1 cellular context compared by ENCODE assay signal in genomic region chr3:155018621-155019330, GRCh38.
A peak's percentile ranks its signal among the peaks of the same experiment; 100 is the strongest.
TF ChIP-seq lines count a peak whose summit lies in the region.

No MANE protein-coding gene starts in this region.

TF ChIP-seq in K562, 482 proteins besides CTCF, POLR2A, EP300 and RAD21 (continued from another document and continues in another):
- TF ChIP-seq IRF9 (tag; IDR thresholded peaks at IDR 0.05) (peak; percentile 51; the same call in 1 of the 2 replicates), CXXC5 (CRISPR knock-in tag; IDR thresholded peaks at IDR 0.05) (peak; percentile 78), RUNX1 (IDR thresholded peaks at IDR 0.05; ENCODE audit: low read depth) (no peak), JUND (IDR thresholded peaks at IDR 0.05; ENCODE audit: borderline replicate concordance, low read depth, low read length) (peak; percentile 83), JUND (tag; IDR thresholded peaks at IDR 0.05; ENCODE audit: borderline replicate concordance, low read depth, low read length) (peak; percentile 51; the same call in 1 of the 3 replicates), KLF13 (tag; IDR thresholded peaks at IDR 0.05; ENCODE audit: borderline replicate concordance, low read depth) (no peak), CHD4 (IDR thresholded peaks at IDR 0.05; ENCODE audit: insufficient read depth, insufficient replicate concordance, low read depth, low read length, poor library complexity, severe bottlenecking) (no peak), SUPT5H (IDR thresholded peaks at IDR 0.05) (no peak), SMAD2 (IDR thresholded peaks at IDR 0.05; ENCODE audit: low read depth, low read length) (no peak), ESRRB (CRISPR knock-in tag; IDR thresholded peaks at IDR 0.05; ENCODE audit: borderline replicate concordance) (no peak), ZNF324 (CRISPR knock-in tag; IDR thresholded peaks at IDR 0.05) (no peak), ILK (tag; IDR thresholded peaks at IDR 0.05; ENCODE audit: borderline replicate concordance, low read depth) (no peak), KDM5B (IDR thresholded peaks at IDR 0.05; ENCODE audit: insufficient replicate concordance, low read depth, low read length) (no peak), ATF7 (IDR thresholded peaks at IDR 0.05) (peak; percentile 66; the same call in 1 of the 2 replicates), CREBBP (IDR thresholded peaks at IDR 0.05; ENCODE audit: low read depth, low read length) (no peak), SIRT6 (IDR thresholded peaks at IDR 0.05; ENCODE audit: low read depth, low read length) (no peak), ZNF551 (CRISPR knock-in tag; IDR thresholded peaks at IDR 0.05) (no peak), ZNF583 (CRISPR knock-in tag; IDR thresholded peaks at IDR 0.05) (no peak), PPARD (CRISPR knock-in tag; IDR thresholded peaks at IDR 0.05) (no peak), FOXO4 (CRISPR knock-in tag; IDR thresholded peaks at IDR 0.05) (no peak), ZNF3 (CRISPR knock-in tag; IDR thresholded peaks at IDR 0.05) (no peak), HMBOX1 (IDR thresholded peaks at IDR 0.05) (peak; percentile 65; the same call in 1 of the 2 replicates), ZNF740 (CRISPR knock-in tag; IDR thresholded peaks at IDR 0.05) (no peak), ZNF740 (tag; IDR thresholded peaks at IDR 0.05) (no peak), MEIS2 (IDR thresholded peaks at IDR 0.05; ENCODE audit: partially characterized antibody) (peak; percentile 69), CREM (IDR thresholded peaks at IDR 0.05; ENCODE audit: low read depth) (peak; percentile 78), NCOA2 (IDR thresholded peaks at IDR 0.05; ENCODE audit: partially characterized antibody in 2 of 2) (no peak), E2F3 (CRISPR knock-in tag; IDR thresholded peaks at IDR 0.05) (no peak), E2F1 (CRISPR knock-in tag; IDR thresholded peaks at IDR 0.05) (no peak), ZNF253 (CRISPR knock-in tag; conservative IDR thresholded peaks at IDR 0.05) (no peak), ZNF165 (CRISPR knock-in tag; IDR thresholded peaks at IDR 0.05; ENCODE audit: borderline replicate concordance) (no peak), PKNOX1 (IDR thresholded peaks at IDR 0.05) (peak; percentile 71), ZNF699 (CRISPR knock-in tag; IDR thresholded peaks at IDR 0.05; ENCODE audit: insufficient replicate concordance) (no peak), MBD2 (IDR thresholded peaks at IDR 0.05; ENCODE audit: borderline replicate concordance, low read depth) (peak; percentile 40; the same call in 1 of the 2 replicates), RHOXF2B (CRISPR knock-in tag; conservative IDR thresholded peaks at IDR 0.05) (no peak), ZNF57 (CRISPR knock-in tag; IDR thresholded peaks at IDR 0.05) (no peak), FOSL1 (tag; conservative IDR thresholded peaks at IDR 0.05) (peak; percentile 90), NFE2L1 (tag; IDR thresholded peaks at IDR 0.05; ENCODE audit: borderline replicate concordance, low read depth) (no peak), MTA2 (IDR thresholded peaks at IDR 0.05; ENCODE audit: low read depth) (peak; percentile 85), FUS (optimal IDR thresholded peaks at IDR 0.05; ENCODE audit: low read depth, low read length) (no peak), GATAD2A (IDR thresholded peaks at IDR 0.05) (no peak), BRD4 (IDR thresholded peaks at IDR 0.05) (no peak), ZNF318 (IDR thresholded peaks at IDR 0.05; ENCODE audit: borderline replicate concordance in 1 of 2, low read depth in 1 of 2) (0 out of 4 replicates have a peak, but pooled peaks of 1 of the 2 experiments have one; percentile 59), SIN3A (IDR thresholded peaks at IDR 0.05; ENCODE audit: borderline replicate concordance in 2 of 2, control insufficient read depth in 1 of 2, low read depth in 2 of 2, low read length in 2 of 2) (no peak), CBX1 (IDR thresholded peaks at IDR 0.05; ENCODE audit: low read depth) (no peak), MEF2D (tag; conservative IDR thresholded peaks at IDR 0.05; ENCODE audit: low read depth) (peak; percentile 16; the same call in 1 of the 2 replicates), ZBTB17 (CRISPR knock-in tag; IDR thresholded peaks at IDR 0.05) (peak; percentile 42; the same call in 1 of the 2 replicates), E2F8 (IDR thresholded peaks at IDR 0.05; ENCODE audit: low read depth, partially characterized antibody) (no peak), GABPB2 (CRISPR knock-in tag; conservative IDR thresholded peaks at IDR 0.05) (no peak), ADNP (tag; IDR thresholded peaks at IDR 0.05) (no peak), HNRNPK (IDR thresholded peaks at IDR 0.05; ENCODE audit: low read depth, low read length, poor library complexity, severe bottlenecking) (no peak), ZBED1 (IDR thresholded peaks at IDR 0.05) (peak; percentile 68; the same call in 1 of the 2 replicates), HLTF (IDR thresholded peaks at IDR 0.05) (no peak), ZNF354B (CRISPR knock-in tag; IDR thresholded peaks at IDR 0.05) (no peak), SMARCB1 (IDR thresholded peaks at IDR 0.05; ENCODE audit: insufficient read length, low read depth) (no peak), HNRNPUL1 (IDR thresholded peaks at IDR 0.05; ENCODE audit: low read length) (no peak)
